In the genomic region with DNA sequence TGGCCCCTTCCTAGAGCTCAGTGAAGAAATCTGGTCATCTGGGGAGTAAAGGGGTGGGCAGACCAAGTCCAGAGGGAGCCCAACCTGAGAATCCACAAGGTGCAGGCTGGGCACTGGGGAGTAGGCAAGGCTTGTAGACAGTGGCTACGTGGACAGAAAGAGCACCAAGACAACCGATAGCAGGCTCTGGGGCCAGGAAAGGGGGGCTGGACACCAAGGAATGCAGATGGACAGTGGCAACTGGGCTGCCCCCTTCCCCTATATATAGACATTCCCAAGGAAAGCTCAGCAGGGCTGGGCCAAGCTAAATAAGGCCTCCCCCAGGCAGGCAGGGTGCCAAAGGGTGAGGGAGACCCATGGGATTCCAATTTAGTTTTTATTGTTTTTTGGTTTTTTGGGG, we compare ENCODE assay signal across 18 cellular contexts. TPM values are rescaled to one million over a fixed set of nuclear protein-coding genes. Genes with fewer than 3 reads are reported as not detected.
DNase-seq lines count a peak whose midpoint lies in the region; ATAC-seq and TF ChIP-seq lines count a peak whose summit lies in the region.
"Had no signal": no experiment of that assay in that cellular context is flagged by ENCODE, and none has a peak within 500 bp of the region (broad histone marks: within the 10 kb centered on the region; RNA-seq: fewer than 3 reads in every experiment).

No MANE protein-coding gene starts in this region.

- no peak for ATAC-seq in HG03457 (IDR thresholded peaks at IDR 0.05; ENCODE audit: unreplicated experiment)
- ATAC-seq: activated CD4-positive, CD25-positive, alpha-beta regulatory T cell treated with anti-CD3 and anti-CD28 coated beads, Interleukin-2, amount 50 U/mL, for 24 hours had no signal

- H3K4me3 ChIP-seq in H7 (ENCODE audit: insufficient read depth, low read depth, low read length) (no peak overlapping the region), cardiac fibroblast (replicated peaks in 1 of 2; ENCODE audit: low read depth in 2 of 2, low read length in 2 of 2) (no peak overlapping the region), mesenchymal stem cell (ENCODE audit: insufficient read depth in 1 of 2, low read depth in 1 of 2, low read length in 2 of 2) (no peak overlapping the region)
- H3K4me3 ChIP-seq: SJSA1 had no signal

- no peaks in the 10 kb centered on the region for H3K36me3 ChIP-seq in H7 (replicated peaks; ENCODE audit: control insufficient read depth, insufficient read depth, low read length)
- H3K36me3 ChIP-seq in mesenchymal stem cell (ENCODE audit: control insufficient read depth in 1 of 2, insufficient read depth in 2 of 2, low read depth in 1 of 2, low read length in 2 of 2) = no peaks in the 10 kb centered on the region
- H3K36me3 ChIP-seq: SJSA1 had no signal

- H2BK15ac ChIP-seq in mesenchymal stem cell (ENCODE audit: low read depth, poor library complexity, severe bottlenecking) = no peak overlapping the region

- H3K23ac ChIP-seq in mesenchymal stem cell (ENCODE audit: low read length in 2 of 2) = no peak overlapping the region

- no peak overlapping the region for H2BK12ac ChIP-seq in mesenchymal stem cell (ENCODE audit: low read length in 2 of 2)

- no peak overlapping the region for H3K9ac ChIP-seq in mesenchymal stem cell (ENCODE audit: low read length)

- H3K9me3 ChIP-seq in mesenchymal stem cell (ENCODE audit: control insufficient read depth, low read length) = no peaks in the 10 kb centered on the region
- H3K9me3 ChIP-seq: SJSA1 had no signal

- no peak overlapping the region for H3K4ac ChIP-seq in mesenchymal stem cell (ENCODE audit: low read depth in 1 of 2, low read length in 2 of 2)

- H4K91ac ChIP-seq in mesenchymal stem cell (ENCODE audit: low read length) = no peak overlapping the region

- no peak overlapping the region for H3K14ac ChIP-seq in mesenchymal stem cell (ENCODE audit: low read length in 2 of 2)

- no peak overlapping the region for H3K4me2 ChIP-seq in mesenchymal stem cell (ENCODE audit: low read length, poor library complexity, severe bottlenecking)

- no peak overlapping the region for H2AFZ ChIP-seq in mesenchymal stem cell (ENCODE audit: low read depth, low read length)

- peak overlapping the region; percentile 10 for H2BK5ac ChIP-seq in mesenchymal stem cell (ENCODE audit: low read depth, low read length, poor library complexity, severe bottlenecking)

- H3K27ac ChIP-seq in mesenchymal stem cell (ENCODE audit: low read length, poor library complexity, severe bottlenecking) = no peak overlapping the region
- H3K27ac ChIP-seq: SJSA1 had no signal

- DNase-seq in H7 (peak; percentile 28), cardiac fibroblast (ENCODE audit: low read depth in 2 of 2) (peak; percentile 29 to 31), mesenchymal stem cell (no peak), stromal cell of bone marrow (ENCODE audit: low read depth) (peak; percentile 30), DMS114 treated with DMSO at 0.1 percent for 48 hours (lab: John Stamatoyannopoulos, UW; ENCODE audit: unreplicated experiment) (no peak), NCI-H345 treated with DMSO at 0.1 percent for 48 hours (lab: John Stamatoyannopoulos, UW; ENCODE audit: unreplicated experiment) (no peak)
- DNase-seq in activated CD8-positive, alpha-beta memory T cell treated with anti-CD3 and anti-CD28 coated beads, Interleukin-2, amount 50 U/mL, for 48 hours = no peak
- DNase-seq: activated effector memory CD4-positive, alpha-beta T cell treated with anti-CD3 and anti-CD28 coated beads, Interleukin-2, amount 50 U/mL, for 16 hours; cortex of kidney; glutamatergic neuron; NCI-H187 treated with DMSO at 0.1 percent for 48 hours; NCI-H345; T1000 had no signal

- WGBS in mesenchymal stem cell = 49% methylated on average over 2 of the region's 2 CpGs

- H3K27me3 ChIP-seq in H7 (ENCODE audit: control insufficient read depth, insufficient read depth, low read length) (peaks cover 6% of the 10 kb centered on the region), mesenchymal stem cell (ENCODE audit: control insufficient read depth in 1 of 2, insufficient read depth in 1 of 2, low read length in 2 of 2) (peaks cover 0 to 6% of the 10 kb centered on the region in 2 experiments)

- no peak overlapping the region for H3K18ac ChIP-seq in mesenchymal stem cell (ENCODE audit: low read depth in 1 of 2, low read length in 2 of 2)

- peak overlapping the region; percentile 28 for H4K8ac ChIP-seq in mesenchymal stem cell (ENCODE audit: low read length)

- TF ChIP-seq CTCF in cardiac fibroblast (IDR thresholded peaks at IDR 0.05; ENCODE audit: low read depth, low read length) = no peak

- no peak overlapping the region for H2BK120ac ChIP-seq in mesenchymal stem cell (ENCODE audit: low read depth, low read length)

- H2AK5ac ChIP-seq in mesenchymal stem cell (ENCODE audit: low read length, severe bottlenecking) = peak overlapping the region; percentile 31

- no peaks in the 10 kb centered on the region for H3K79me1 ChIP-seq in mesenchymal stem cell (replicated peaks; ENCODE audit: low read length, poor library complexity, severe bottlenecking)

- peaks cover 22% of the 10 kb centered on the region for H3K4me1 ChIP-seq in mesenchymal stem cell (ENCODE audit: control insufficient read depth, insufficient read depth, low read depth, low read length)

RNA-seq across cellular contexts. Expression of a gene that starts 1.5 kb away (rescaled TPM):
- total RNA-seq in H7 (2014; rRNA removed; shearing (Covaris generic)) = 0.42 and 0.70 TPM in 2 replicates
- polyA plus RNA-seq in mesenchymal stem cell (2013, experiment 1 of 2) = 0.19 TPM
- 0.21 TPM for polyA plus RNA-seq in mesenchymal stem cell (2013, experiment 2 of 2)
- total RNA-seq: astrocyte, endothelial cell of umbilical vein, SJSA1 had no signal

RNA-seq across cellular contexts. Expression of a gene that starts 5.0 kb away (rescaled TPM):
- 22.5 and 22.7 TPM in 2 replicates for total RNA-seq in H7 (2014; rRNA removed; shearing (Covaris generic))
- polyA plus RNA-seq in mesenchymal stem cell (2013, experiment 1 of 2) = 18.0 TPM
- polyA plus RNA-seq in mesenchymal stem cell (2013, experiment 2 of 2) = 16.8 TPM

RNA-seq across cellular contexts. Expression of a gene that starts 16.1 kb away (rescaled TPM):
- total RNA-seq in H7 (2014; rRNA removed; shearing (Covaris generic)) = 265 and 278 TPM in 2 replicates
- 20.5 TPM for polyA plus RNA-seq in mesenchymal stem cell (2013, experiment 1 of 2)
- polyA plus RNA-seq in mesenchymal stem cell (2013, experiment 2 of 2) = 21.3 TPM

RNA-seq across cellular contexts. Expression of a gene that starts 28.6 kb away (rescaled TPM):
- 57.1 and 59.7 TPM in 2 replicates for total RNA-seq in H7 (2014; rRNA removed; shearing (Covaris generic))
- 16.3 TPM for polyA plus RNA-seq in mesenchymal stem cell (2013, experiment 1 of 2)
- polyA plus RNA-seq in mesenchymal stem cell (2013, experiment 2 of 2) = 16.8 TPM

RNA-seq across cellular contexts. Expression of a gene that starts 28.8 kb away (rescaled TPM):
- total RNA-seq in H7 (2014; rRNA removed; shearing (Covaris generic)) = 5.4 and 5.7 TPM in 2 replicates
- polyA plus RNA-seq in mesenchymal stem cell (2013, experiment 1 of 2) = 1.5 TPM
- polyA plus RNA-seq in mesenchymal stem cell (2013, experiment 2 of 2) = 1.6 TPM

Comparison
In these comparisons a context has a peak if more than half of its experiments do, and no peak if none do; other contexts are left out.
1. DNase-seq: peak in H7 (single experiment), cardiac fibroblast (2 of 2) and stromal cell of bone marrow (single experiment); none in mesenchymal stem cell (single experiment), activated CD8-positive, alpha-beta memory T cell treated with anti-CD3 and anti-CD28 coated beads, Interleukin-2, amount 50 U/mL, for 48 hours (single experiment), DMS114 treated with DMSO at 0.1 percent for 48 hours (single experiment) and NCI-H345 treated with DMSO at 0.1 percent for 48 hours (single experiment).